1 cellular context compared by ENCODE assay signal in genomic region chr12:19829100-19829853, GRCh38.
TF ChIP-seq lines count a peak whose summit lies in the region.

No MANE protein-coding gene starts in this region.

TF ChIP-seq in IMR-90, 13 proteins besides CTCF, POLR2A, EP300 and RAD21:
- TF ChIP-seq USF2 (IDR thresholded peaks at IDR 0.05; ENCODE audit: low read depth, low read length) (no peak), FOS (IDR thresholded peaks at IDR 0.05; ENCODE audit: low read depth, low read length) (no peak), RCOR1 (IDR thresholded peaks at IDR 0.05; ENCODE audit: insufficient replicate concordance, low read length) (no peak), SMC3 (IDR thresholded peaks at IDR 0.05; ENCODE audit: low read depth, low read length) (no peak), CHD1 (IDR thresholded peaks at IDR 0.05; ENCODE audit: low read depth, low read length) (no peak), MAZ (IDR thresholded peaks at IDR 0.05; ENCODE audit: borderline replicate concordance, low read depth, low read length) (no peak), RFX5 (IDR thresholded peaks at IDR 0.05; ENCODE audit: low read depth, low read length) (no peak), MAFK (IDR thresholded peaks at IDR 0.05; ENCODE audit: low read depth, low read length) (no peak), CEBPB (IDR thresholded peaks at IDR 0.05; ENCODE audit: low read depth, low read length) (no peak), BHLHE40 (IDR thresholded peaks at IDR 0.05; ENCODE audit: low read depth, low read length) (no peak)
